In genomic region chr16:74813109-74813641, GRCh38 we compare ENCODE assay signal across 8 cellular contexts. TPM values are rescaled to one million over a fixed set of nuclear protein-coding genes. Genes with fewer than 3 reads are reported as not detected.
A peak's percentile ranks its signal among the peaks of the same experiment; 100 is the strongest.
DNase-seq lines count a peak whose midpoint lies in the region; ATAC-seq and TF ChIP-seq lines count a peak whose summit lies in the region.

No MANE protein-coding gene starts in this region.

- ATAC-seq in HG02588 (IDR thresholded peaks at IDR 0.05; ENCODE audit: unreplicated experiment) (peak; percentile 97), T-helper 17 cell (peak; percentile 100)

- peak overlapping the region; percentile 50 for H3K4me3 Mint-ChIP-seq in T-helper 17 cell

- H3K4me1 ChIP-seq in right atrium auricular region: no peaks in the 10 kb centered on the region

- no peak overlapping the region for H3K27ac Mint-ChIP-seq in T-helper 17 cell

- peaks cover 20% of the 10 kb centered on the region for H3K27me3 Mint-ChIP-seq in T-helper 17 cell

- peak; percentile 99 for TF ChIP-seq CTCF in GM12875 (IDR thresholded peaks at IDR 0.05; ENCODE audit: borderline replicate concordance, insufficient read depth, low read depth, low read length)
- peak; percentile 95 for TF ChIP-seq CTCF in NB4 (IDR thresholded peaks at IDR 0.05; ENCODE audit: low read depth, low read length)
- peak; percentile 92 to 95 for TF ChIP-seq CTCF in right atrium auricular region (IDR thresholded peaks at IDR 0.05)

- peaks cover 7% of the 10 kb centered on the region for H3K4me1 Mint-ChIP-seq in T-helper 17 cell

- no peaks in the 10 kb centered on the region for H3K36me3 ChIP-seq in right atrium auricular region

- DNase-seq in NB4 (ENCODE audit: low read depth): peak; percentile 86
- peak; percentile 46 to 74 (median 56) for DNase-seq in T-helper 17 cell
- peak; percentile 2 for DNase-seq in amniotic stem cell (lab: John Stamatoyannopoulos, UW)
- DNase-seq in right atrium auricular region (ENCODE audit: low spot score): peak; percentile 66
- DNase-seq in renal cortical epithelial cell (ENCODE audit: low read depth): peak; percentile 52
- no peak for DNase-seq in cortex of kidney (lab: John Stamatoyannopoulos, UW)

- TF ChIP-seq POLR2A in NB4 (IDR thresholded peaks at IDR 0.05; ENCODE audit: extremely low read depth, insufficient read length): no peak

- H3K4me3 ChIP-seq in GM12875 (ENCODE audit: low read depth, low read length) (no peak overlapping the region), NB4 (ENCODE audit: low read depth, low read length) (no peak overlapping the region), right atrium auricular region (no peak overlapping the region)

- H3K27me3 ChIP-seq in right atrium auricular region: no peaks in the 10 kb centered on the region

- H3K27ac ChIP-seq in right atrium auricular region: no peak overlapping the region

- H3K9me3 ChIP-seq in T-helper 17 cell (ENCODE audit: control insufficient read depth, low read length, poor library complexity, severe bottlenecking) (no peaks in the 10 kb centered on the region), right atrium auricular region (no peaks in the 10 kb centered on the region)

- no peaks in the 10 kb centered on the region for H3K36me3 Mint-ChIP-seq in T-helper 17 cell (ENCODE audit: low read depth)

RNA-seq across cellular contexts. Expression of gene FA2H, which starts 38.6 kb away (rescaled TPM):
- total RNA-seq in T-helper 17 cell: 1 to 10 TPM in 1 of 2 donors, under 1 TPM in 1; 0.73 to 1.7 TPM
- under 1 TPM in 1 of 2 donors, not detected in 1; 0.35 TPM for total RNA-seq in right atrium auricular region
- total RNA-seq in renal cortical epithelial cell: 0.20 and 1.7 TPM in 2 replicates
